In genomic region chr22:21980547-21980946, GRCh38 we compare ENCODE assay signal across 21 cellular contexts. TPM values are rescaled to one million over a fixed set of nuclear protein-coding genes. Genes with fewer than 3 reads are reported as not detected.
A peak's percentile ranks its signal among the peaks of the same experiment; 100 is the strongest.
DNase-seq lines count a peak whose midpoint lies in the region; ATAC-seq and TF ChIP-seq lines count a peak whose summit lies in the region.
"Had no signal": no experiment of that assay in that cellular context is flagged by ENCODE, and none has a peak within 500 bp of the region (broad histone marks: within the 10 kb centered on the region; RNA-seq: fewer than 3 reads in every experiment).

No MANE protein-coding gene starts in this region.

- no peak overlapping the region for H2BK5ac ChIP-seq in mesenchymal stem cell (ENCODE audit: low read depth, low read length, poor library complexity, severe bottlenecking)

- H3K4me3 ChIP-seq in mesenchymal stem cell (ENCODE audit: insufficient read depth in 1 of 2, low read depth in 1 of 2, low read length in 2 of 2), result no peak overlapping the region
- H3K4me3 ChIP-seq: heart right ventricle, testis had no signal

- H3K27me3 Mint-ChIP-seq in natural killer cell (ENCODE audit: low read depth in 2 of 2), result no peaks in the 10 kb centered on the region
- H3K27me3 Mint-ChIP-seq in natural killer cell treated with Interleukin-12 subunit alpha and Interleukin-12 subunit beta and Interleukin-15 and Interleukin-18, amount 100 ng/mL, for 72 hours, result no peaks in the 10 kb centered on the region
- no peaks in the 10 kb centered on the region for H3K27me3 Mint-ChIP-seq in activated T-helper 2 cell treated with anti-CD3 and anti-CD28 coated beads, Interferon-gamma antibody, Interleukin-2, Interleukin-4, amounts not matched to agents 10 μg/mL and 5 μg/mL and 100 μg/mL, durations not matched to agents 14 hours and 24 hours and 36 hours (ENCODE audit: low read depth)
- H3K27me3 Mint-ChIP-seq: memory B cell had no signal

- peaks cover 7% of the 10 kb centered on the region for H3K4me1 ChIP-seq in mesenchymal stem cell (ENCODE audit: control insufficient read depth, insufficient read depth, low read depth, low read length)
- H3K4me1 ChIP-seq: testis had no signal

- H3K36me3 ChIP-seq in mesenchymal stem cell (ENCODE audit: control insufficient read depth in 1 of 2, insufficient read depth in 2 of 2, low read depth in 1 of 2, low read length in 2 of 2), result peaks cover 13 to 28% of the 10 kb centered on the region in 2 experiments

- H3K14ac ChIP-seq in mesenchymal stem cell (ENCODE audit: low read length in 2 of 2), result no peak overlapping the region

- H3K27me3 ChIP-seq in mesenchymal stem cell (ENCODE audit: control insufficient read depth in 1 of 2, insufficient read depth in 1 of 2, low read length in 2 of 2), result no peaks in the 10 kb centered on the region
- H3K27me3 ChIP-seq: heart right ventricle, testis had no signal

- ATAC-seq in natural killer cell (no peak), GM19452 (IDR thresholded peaks at IDR 0.05; ENCODE audit: unreplicated experiment) (no peak)
- no peak for ATAC-seq in natural killer cell treated with Interleukin-12 subunit alpha and Interleukin-12 subunit beta and Interleukin-15 and Interleukin-18, amount 100 ng/mL, for 72 hours
- ATAC-seq: heart right ventricle, WTC11 had no signal

- peak overlapping the region; percentile 32 for H3K9ac ChIP-seq in mesenchymal stem cell (ENCODE audit: low read length)

- WGBS in mesenchymal stem cell, result 99% methylated on average over 7 of the region's 7 CpGs

- no peak overlapping the region for H3K27ac ChIP-seq in mesenchymal stem cell (ENCODE audit: low read length, poor library complexity, severe bottlenecking)
- H3K27ac ChIP-seq: GM23248, heart right ventricle, testis had no signal

- H3K23ac ChIP-seq in mesenchymal stem cell (ENCODE audit: low read length in 2 of 2), result no peak overlapping the region

- no peak for DNase-seq in natural killer cell
- no peak for DNase-seq in natural killer cell treated with Interleukin-12 subunit alpha and Interleukin-12 subunit beta and Interleukin-15 and Interleukin-18, amount 100 ng/mL, for 72 hours (ENCODE audit: low spot score)
- no peak for DNase-seq in activated T-helper 2 cell treated with anti-CD3 and anti-CD28 coated beads, Interferon-gamma antibody, Interleukin-2, Interleukin-4, amounts not matched to agents 10 μg/mL and 5 μg/mL and 100 μg/mL, durations not matched to agents 14 hours and 24 hours and 36 hours (ENCODE audit: low spot score)
- no peak for DNase-seq in mesenchymal stem cell
- no peak for DNase-seq in activated CD4-positive, CD25-positive, alpha-beta regulatory T cell treated with anti-CD3 and anti-CD28 coated beads, Interleukin-2, amount 50 U/mL, for 72 hours
- DNase-seq in NCI-H1105 treated with DMSO at 0.1 percent for 48 hours (lab: John Stamatoyannopoulos, UW), result no peak
- no peak for DNase-seq in superior temporal gyrus (ENCODE audit: extremely low spot score)
- DNase-seq: amniotic stem cell; cerebellar nuclear complex; DMS 273 treated with DMSO at 0.1 percent for 48 hours; GM23248; heart right ventricle; kidney glomerular epithelial cell; NCI-H2081 treated with DMSO at 0.1 percent for 48 hours; NCI-H524; Right ventricle myocardium superior; stimulated activated CD4-positive, alpha-beta T cell treated with anti-CD3 and anti-CD28 coated beads, Interleukin-4, amount 100 ng/mL, for 24 hours; testis had no signal

- no peak overlapping the region for H3K4ac ChIP-seq in mesenchymal stem cell (ENCODE audit: low read depth in 1 of 2, low read length in 2 of 2)

- peak overlapping the region in 1 of 2 donors; percentile 90 for H3K27ac Mint-ChIP-seq in natural killer cell
- H3K27ac Mint-ChIP-seq in natural killer cell treated with Interleukin-12 subunit alpha and Interleukin-12 subunit beta and Interleukin-15 and Interleukin-18, amount 100 ng/mL, for 72 hours, result peak overlapping the region in 1 of 2 donors; percentile 88
- H3K27ac Mint-ChIP-seq in activated T-helper 2 cell treated with anti-CD3 and anti-CD28 coated beads, Interferon-gamma antibody, Interleukin-2, Interleukin-4, amounts not matched to agents 10 μg/mL and 5 μg/mL and 100 μg/mL, durations not matched to agents 14 hours and 24 hours and 36 hours, result no peak overlapping the region
- H3K27ac Mint-ChIP-seq: WTC11 had no signal

- no peak for TF ChIP-seq CTCF in natural killer cell (IDR thresholded peaks at IDR 0.05)

- H3K4me2 ChIP-seq in mesenchymal stem cell (ENCODE audit: low read length, poor library complexity, severe bottlenecking), result no peak overlapping the region

- H2BK12ac ChIP-seq in mesenchymal stem cell (ENCODE audit: low read length in 2 of 2), result no peak overlapping the region

- intact Hi-C loops in natural killer cell (cut with micrococcal nuclease), result no loop called here
- intact Hi-C loops in activated T-helper 2 cell treated with anti-CD3 and anti-CD28 coated beads, Interferon-gamma antibody, Interleukin-2, Interleukin-4, amounts not matched to agents 10 μg/mL and 5 μg/mL and 100 μg/mL, durations not matched to agents 14 hours and 24 hours and 36 hours (cut with micrococcal nuclease), result no loop called here

- H3K4me1 Mint-ChIP-seq in natural killer cell, result peaks cover 39 to 65% of the 10 kb centered on the region in 2 donors
- H3K4me1 Mint-ChIP-seq in natural killer cell treated with Interleukin-12 subunit alpha and Interleukin-12 subunit beta and Interleukin-15 and Interleukin-18, amount 100 ng/mL, for 72 hours (ENCODE audit: low read depth in 2 of 2), result peaks cover 21 to 34% of the 10 kb centered on the region in 2 donors
- H3K4me1 Mint-ChIP-seq in activated T-helper 2 cell treated with anti-CD3 and anti-CD28 coated beads, Interferon-gamma antibody, Interleukin-2, Interleukin-4, amounts not matched to agents 10 μg/mL and 5 μg/mL and 100 μg/mL, durations not matched to agents 14 hours and 24 hours and 36 hours (ENCODE audit: low read depth), result peaks cover 14% of the 10 kb centered on the region

- no peaks in the 10 kb centered on the region for H3K36me3 Mint-ChIP-seq in natural killer cell
- H3K36me3 Mint-ChIP-seq in natural killer cell treated with Interleukin-12 subunit alpha and Interleukin-12 subunit beta and Interleukin-15 and Interleukin-18, amount 100 ng/mL, for 72 hours, result no peaks in the 10 kb centered on the region
- peaks cover 3% of the 10 kb centered on the region for H3K36me3 Mint-ChIP-seq in activated T-helper 2 cell treated with anti-CD3 and anti-CD28 coated beads, Interferon-gamma antibody, Interleukin-2, Interleukin-4, amounts not matched to agents 10 μg/mL and 5 μg/mL and 100 μg/mL, durations not matched to agents 14 hours and 24 hours and 36 hours (ENCODE audit: low read depth)

- no peak overlapping the region for H2AFZ ChIP-seq in mesenchymal stem cell (ENCODE audit: low read depth, low read length)
- H2AFZ ChIP-seq: GM23248 had no signal

- no peaks in the 10 kb centered on the region for H3K9me3 Mint-ChIP-seq in natural killer cell
- H3K9me3 Mint-ChIP-seq in natural killer cell treated with Interleukin-12 subunit alpha and Interleukin-12 subunit beta and Interleukin-15 and Interleukin-18, amount 100 ng/mL, for 72 hours, result no peaks in the 10 kb centered on the region
- H3K9me3 Mint-ChIP-seq in activated T-helper 2 cell treated with anti-CD3 and anti-CD28 coated beads, Interferon-gamma antibody, Interleukin-2, Interleukin-4, amounts not matched to agents 10 μg/mL and 5 μg/mL and 100 μg/mL, durations not matched to agents 14 hours and 24 hours and 36 hours, result no peaks in the 10 kb centered on the region
- H3K9me3 Mint-ChIP-seq: memory B cell, WTC11 had no signal

- H3K79me1 ChIP-seq in mesenchymal stem cell (replicated peaks; ENCODE audit: low read length, poor library complexity, severe bottlenecking), result peaks cover 38% of the 10 kb centered on the region

- no peak overlapping the region for H4K91ac ChIP-seq in mesenchymal stem cell (ENCODE audit: low read length)

- H3K18ac ChIP-seq in mesenchymal stem cell (ENCODE audit: low read depth in 1 of 2, low read length in 2 of 2), result no peak overlapping the region

- H3K9me3 ChIP-seq in mesenchymal stem cell (ENCODE audit: control insufficient read depth, low read length), result no peaks in the 10 kb centered on the region
- H3K9me3 ChIP-seq: heart right ventricle, testis had no signal

- H2AK5ac ChIP-seq in mesenchymal stem cell (ENCODE audit: low read length, severe bottlenecking), result no peak overlapping the region

- no peak overlapping the region for H2BK15ac ChIP-seq in mesenchymal stem cell (ENCODE audit: low read depth, poor library complexity, severe bottlenecking)

- H3K4me3 Mint-ChIP-seq in natural killer cell, result peak overlapping the region; percentile 31
- H3K4me3 Mint-ChIP-seq in natural killer cell treated with Interleukin-12 subunit alpha and Interleukin-12 subunit beta and Interleukin-15 and Interleukin-18, amount 100 ng/mL, for 72 hours, result no peak overlapping the region
- H3K4me3 Mint-ChIP-seq in activated T-helper 2 cell treated with anti-CD3 and anti-CD28 coated beads, Interferon-gamma antibody, Interleukin-2, Interleukin-4, amounts not matched to agents 10 μg/mL and 5 μg/mL and 100 μg/mL, durations not matched to agents 14 hours and 24 hours and 36 hours (ENCODE audit: low read depth), result peak overlapping the region; percentile 5

- no peak overlapping the region for H2BK120ac ChIP-seq in mesenchymal stem cell (ENCODE audit: low read depth, low read length)

- H4K8ac ChIP-seq in mesenchymal stem cell (ENCODE audit: low read length), result no peak overlapping the region

RNA-seq across cellular contexts. Expression of gene TOP3B, which starts 2.0 kb away (rescaled TPM):
- total RNA-seq in natural killer cell, result 10 to 100 TPM; 45.8 to 66.0 (median 62.7) TPM
- total RNA-seq in natural killer cell treated with Interleukin-12 subunit alpha and Interleukin-12 subunit beta and Interleukin-15 and Interleukin-18, amount 100 ng/mL, for 72 hours, result 10 to 100 TPM; 45.3 to 83.5 TPM
- total RNA-seq in activated T-helper 2 cell treated with anti-CD3 and anti-CD28 coated beads, Interferon-gamma antibody, Interleukin-2, Interleukin-4, amounts not matched to agents 10 μg/mL and 5 μg/mL and 100 μg/mL, durations not matched to agents 14 hours and 24 hours and 36 hours, result 40.9 and 46.7 TPM in 2 replicates
- 12.1 TPM for polyA plus RNA-seq in mesenchymal stem cell (2013, experiment 1 of 2)
- 11.4 TPM for polyA plus RNA-seq in mesenchymal stem cell (2013, experiment 2 of 2)

RNA-seq across cellular contexts. Expression of gene PPM1F, which starts 27.9 kb away (rescaled TPM):
- total RNA-seq in natural killer cell, result 10 to 100 TPM; 25.1 to 30.3 (median 25.5) TPM
- total RNA-seq in natural killer cell treated with Interleukin-12 subunit alpha and Interleukin-12 subunit beta and Interleukin-15 and Interleukin-18, amount 100 ng/mL, for 72 hours, result 10 to 100 TPM; 28.8 to 36.0 TPM
- total RNA-seq in activated T-helper 2 cell treated with anti-CD3 and anti-CD28 coated beads, Interferon-gamma antibody, Interleukin-2, Interleukin-4, amounts not matched to agents 10 μg/mL and 5 μg/mL and 100 μg/mL, durations not matched to agents 14 hours and 24 hours and 36 hours, result 26.4 and 31.4 TPM in 2 replicates
- polyA plus RNA-seq in mesenchymal stem cell (2013, experiment 1 of 2), result 19.5 TPM
- 21.1 TPM for polyA plus RNA-seq in mesenchymal stem cell (2013, experiment 2 of 2)
